In the genomic region with DNA sequence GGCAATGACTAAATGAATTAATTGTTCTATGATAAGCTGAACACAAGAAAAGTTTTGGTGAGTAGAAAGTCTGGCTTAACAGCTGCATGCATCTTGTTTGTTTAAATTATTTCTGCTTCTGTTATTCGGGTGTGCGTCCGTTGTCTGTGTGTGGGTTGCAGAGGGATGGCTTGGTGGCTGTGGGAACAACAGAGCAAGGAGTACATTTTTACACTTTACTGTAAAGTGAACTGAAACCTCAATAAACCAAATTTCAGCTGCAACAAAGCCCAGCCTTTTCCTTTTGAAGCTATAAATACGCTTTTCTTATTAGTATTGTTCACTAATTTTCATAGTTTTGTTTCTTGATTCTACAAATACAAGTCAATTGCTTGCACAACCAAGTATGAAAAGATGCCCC, we compare ENCODE assay signal across 1 cellular context.
A peak's percentile ranks its signal among the peaks of the same experiment; 100 is the strongest.
TF ChIP-seq lines count a peak whose summit lies in the region.

No MANE protein-coding gene starts in this region.

TF ChIP-seq in H1, 55 proteins besides CTCF, POLR2A, EP300 and RAD21:
- TF ChIP-seq RNF2 (IDR thresholded peaks at IDR 0.05; ENCODE audit: borderline replicate concordance, low read depth, low read length, missing control alignments, poor library complexity, severe bottlenecking) = peak; percentile 46
- no peak for TF ChIP-seq SP1 (IDR thresholded peaks at IDR 0.05; ENCODE audit: low read depth, low read length)
